In genomic region chr1:169601096-169601881, GRCh38 we compare ENCODE assay signal across 8 cellular contexts. TPM values are rescaled to one million over a fixed set of nuclear protein-coding genes. Genes with fewer than 3 reads are reported as not detected.
A peak's percentile ranks its signal among the peaks of the same experiment; 100 is the strongest.
DNase-seq lines count a peak whose midpoint lies in the region; ATAC-seq, FAIRE-seq and TF ChIP-seq lines count a peak whose summit lies in the region.

No MANE protein-coding gene starts in this region.

- H3K27ac ChIP-seq in esophagus muscularis mucosa (replicated peaks in 1 of 4) (no peak overlapping the region), osteoblast (ENCODE audit: low read depth, low read length) (no peak overlapping the region)

- no peaks in the 10 kb centered on the region for H3K79me2 ChIP-seq in osteoblast (ENCODE audit: insufficient read depth, low read length)

- H3K4me1 ChIP-seq in esophagus muscularis mucosa = no peaks in the 10 kb centered on the region
- no peaks in the 10 kb centered on the region for H3K4me1 ChIP-seq in osteoblast (ENCODE audit: insufficient read depth, low read length)

- WGBS in esophagus muscularis mucosa = 36% methylated on average over 3 of the region's 3 CpGs

- DNase-seq in D721Med (ENCODE audit: insufficient read length, low spot score) (no peak), H4 (ENCODE audit: low spot score) (peak; percentile 19), RPMI8226 (peak; percentile 14), esophagus muscularis mucosa (ENCODE audit: extremely low spot score) (peak; percentile 50), osteoblast (ENCODE audit: insufficient read length, low spot score, missing footprints) (peak; percentile 58), omental fat pad (ENCODE audit: low spot score) (no peak)
- no peak for DNase-seq in activated CD8-positive, alpha-beta memory T cell treated with anti-CD3 and anti-CD28 coated beads, Interleukin-2, amount 50 U/mL, for 48 hours

- FAIRE-seq in D721Med (lab: Jason Lieb, UNC) = peak; percentile 93

- H3K4me2 ChIP-seq in osteoblast (ENCODE audit: insufficient read depth, low read length) = no peak overlapping the region

- TF ChIP-seq EP300 in esophagus muscularis mucosa (IDR thresholded peaks at IDR 0.05) = no peak

- ATAC-seq in HG02571 (IDR thresholded peaks at IDR 0.05; ENCODE audit: unreplicated experiment) = no peak
- ATAC-seq in omental fat pad (ENCODE audit: low FRiP score) = no peak

- H2AFZ ChIP-seq in osteoblast (ENCODE audit: low read length) = no peak overlapping the region

- H3K9me3 ChIP-seq in esophagus muscularis mucosa (no peaks in the 10 kb centered on the region), osteoblast (ENCODE audit: low read depth, low read length) (no peaks in the 10 kb centered on the region)

- H3K27me3 ChIP-seq in esophagus muscularis mucosa (peaks cover 0 to 6% (median 0%) of the 10 kb centered on the region in 4 donors), osteoblast (ENCODE audit: insufficient read depth, low read length) (no peaks in the 10 kb centered on the region)

- TF ChIP-seq CTCF in D721Med (IDR thresholded peaks at IDR 0.05; ENCODE audit: insufficient read depth, missing control alignments) (peak; percentile 66), esophagus muscularis mucosa (IDR thresholded peaks at IDR 0.05) (peak; percentile 8 to 25 (median 15)), osteoblast (IDR thresholded peaks at IDR 0.05; ENCODE audit: extremely low read depth, low read depth, low read length) (peak; percentile 46), omental fat pad (IDR thresholded peaks at IDR 0.05) (no peak)

- intact Hi-C loops in esophagus muscularis mucosa (cut with DNase I) = loop anchor here (5.0 kb wide), 1 partner anchor 111 kb away; the partner anchor contains the start of gene SELL

- H3K4me3 ChIP-seq in esophagus muscularis mucosa (no peak overlapping the region), osteoblast (ENCODE audit: insufficient read depth, low read length) (no peak overlapping the region)

- H3K36me3 ChIP-seq in esophagus muscularis mucosa (no peaks in the 10 kb centered on the region), osteoblast (ENCODE audit: insufficient read depth, low read length) (no peaks in the 10 kb centered on the region)

- no peaks in the 10 kb centered on the region for H4K20me1 ChIP-seq in osteoblast (ENCODE audit: insufficient read depth, low read length)

- no peak for TF ChIP-seq POLR2A in esophagus muscularis mucosa (IDR thresholded peaks at IDR 0.05; ENCODE audit: low read depth)

RNA-seq across cellular contexts. Expression of gene F5, which starts 15.0 kb away (rescaled TPM):
- total RNA-seq in H4 (2014; rRNA removed; shearing (Covaris generic)) = not detected in 2 replicates
- total RNA-seq in esophagus muscularis mucosa (1 to 10 TPM in 1 of 4 donors, under 1 TPM in 2, not detected in 1; 0.13 to 1.2 (median 0.34) TPM), osteoblast (not detected in 2 replicates), omental fat pad (1 to 10 TPM; 1.4 to 5.0 (median 3.7) TPM)

RNA-seq across cellular contexts. Expression of gene SELP, which starts 28.6 kb away (rescaled TPM):
- 0.37 and 1.7 TPM in 2 replicates for total RNA-seq in H4 (2014; rRNA removed; shearing (Covaris generic))
- total RNA-seq in esophagus muscularis mucosa = 10 to 100 TPM in 1 of 4 donors, 1 to 10 TPM in 3; 2.9 to 28.0 (median 7.5) TPM
- total RNA-seq in osteoblast = not detected in 2 replicates
- 10 to 100 TPM in 3 of 4 donors, 1 to 10 TPM in 1; 8.2 to 74.5 (median 27.5) TPM for total RNA-seq in omental fat pad

Comparison
In these comparisons a context has a peak if more than half of its experiments do, and no peak if none do; other contexts are left out.
1. DNase-seq: peak in H4 (single experiment), RPMI8226 (single experiment), esophagus muscularis mucosa (single experiment) and osteoblast (single experiment); none in D721Med (single experiment), activated CD8-positive, alpha-beta memory T cell treated with anti-CD3 and anti-CD28 coated beads, Interleukin-2, amount 50 U/mL, for 48 hours (single experiment) and omental fat pad (single experiment).
2. CTCF ChIP-seq: peak in D721Med (single experiment), esophagus muscularis mucosa (3 of 3) and osteoblast (single experiment); none in omental fat pad (0 of 3).